13 cellular contexts compared by ENCODE assay signal in the genomic region with DNA sequence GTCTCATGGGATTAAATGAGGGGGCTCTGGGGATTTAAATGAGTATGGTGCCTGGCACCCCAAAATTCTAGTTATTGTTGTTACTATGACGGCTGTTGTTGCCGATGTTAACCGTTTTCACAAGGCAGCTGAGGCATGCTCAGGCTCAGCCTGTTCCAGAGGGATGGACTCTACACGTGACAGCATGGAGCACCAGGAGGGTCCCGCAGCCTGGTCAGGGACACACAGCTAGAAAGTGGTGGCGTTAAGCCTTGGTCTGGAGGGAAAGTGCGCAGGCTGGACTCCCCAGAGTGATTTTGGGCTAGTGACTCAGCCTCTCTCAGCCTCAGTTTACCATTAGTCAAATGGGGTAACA. TPM values are rescaled to one million over a fixed set of nuclear protein-coding genes. Genes with fewer than 3 reads are reported as not detected.
DNase-seq lines count a peak whose midpoint lies in the region; ATAC-seq, FAIRE-seq and TF ChIP-seq lines count a peak whose summit lies in the region.
"Had no signal": no experiment of that assay in that cellular context is flagged by ENCODE, and none has a peak within 500 bp of the region (broad histone marks: within the 10 kb centered on the region; RNA-seq: fewer than 3 reads in every experiment).

No MANE protein-coding gene starts in this region.

- H3K4me2 ChIP-seq in GM12878 (ENCODE audit: control insufficient read depth, insufficient read depth): peak overlapping the region; percentile 94; the same call in 1 of the 2 replicates

- H3K36me3 ChIP-seq in CD4-positive, CD25-positive, alpha-beta regulatory T cell (ENCODE audit: control insufficient read depth, insufficient read depth, low read length): peaks cover 7% of the 10 kb centered on the region
- H3K36me3 ChIP-seq in HUES64 (ENCODE audit: insufficient read depth, low read length) (no peaks in the 10 kb centered on the region), GM12878 (ENCODE audit: control insufficient read depth in 2 of 2, insufficient read depth in 2 of 2, low read length in 1 of 2) (peaks cover 0 to 3% of the 10 kb centered on the region in 2 experiments; a peak in 2 of 4 replicates), mucosa of stomach (ENCODE audit: control insufficient read depth, insufficient read depth, low read length) (no peaks in the 10 kb centered on the region)
- H3K36me3 ChIP-seq: gastrocnemius medialis had no signal

- CTCF ChIA-PET in GM12878 (lab: Yijun Ruan, JAX): no interaction called here

- RAD21 ChIA-PET in GM12878 (lab: Charles Lee; ENCODE audit: unreplicated experiment): no interaction called here

- no peak overlapping the region for H3K4me3 ChIP-seq in CD4-positive, CD25-positive, alpha-beta regulatory T cell (ENCODE audit: low read depth, low read length)
- H3K4me3 ChIP-seq in HUES64 (ENCODE audit: low read length) (peak overlapping the region; percentile 70; the same call in 1 of the 2 replicates), GM12878 (no peak overlapping the region), mucosa of stomach (ENCODE audit: low read length) (peak overlapping the region; percentile 37)
- H3K4me3 ChIP-seq: BLaER1 treated with 17β-estradiol and CSF1 and Interleukin-3, amounts not matched to agents 10 nM and 100 nM had no signal

- peak overlapping the region in 1 of 3 donors; percentile 69 for H3K27ac Mint-ChIP-seq in CD4-positive, CD25-positive, alpha-beta regulatory T cell

- POLR2A ChIA-PET in GM12878 (lab: Charles Lee): no interaction called here

- H3K9ac ChIP-seq in HUES64 (ENCODE audit: low read depth, low read length) (no peak overlapping the region), GM12878 (ENCODE audit: control insufficient read depth, insufficient read depth, low read length) (no peak overlapping the region), mucosa of stomach (ENCODE audit: low read length) (no peak overlapping the region)
- H3K9ac ChIP-seq: BLaER1 treated with 17β-estradiol and CSF1 and Interleukin-3, amounts not matched to agents 10 nM and 100 nM; parathyroid adenoma had no signal

- H3K36me3 Mint-ChIP-seq in CD4-positive, CD25-positive, alpha-beta regulatory T cell: peaks cover 8% of the 10 kb centered on the region

- H3K4me1 ChIP-seq in CD4-positive, CD25-positive, alpha-beta regulatory T cell (ENCODE audit: control insufficient read depth, insufficient read depth, low read length, poor library complexity, severe bottlenecking): peaks cover 67% of the 10 kb centered on the region
- H3K4me1 ChIP-seq in HUES64 (ENCODE audit: insufficient read depth, low read length) (peaks cover 12% of the 10 kb centered on the region), GM12878 (ENCODE audit: control insufficient read depth, insufficient read depth, low read length) (peaks cover 22% of the 10 kb centered on the region), mucosa of stomach (ENCODE audit: control insufficient read depth, insufficient read depth, low read length) (peaks cover 35% of the 10 kb centered on the region)

- no TSS peak for BruUV-seq in GM12878 (replicated peaks; lab: Mats Ljungman, UMichigan)

- no peaks in the 10 kb centered on the region for H3K27me3 ChIP-seq in CD4-positive, CD25-positive, alpha-beta regulatory T cell (ENCODE audit: control insufficient read depth, insufficient read depth, low read length)
- H3K27me3 ChIP-seq in HUES64 (ENCODE audit: insufficient read depth, low read length): peaks cover 50% of the 10 kb centered on the region
- no peaks in the 10 kb centered on the region for H3K27me3 ChIP-seq in GM12878 (replicated peaks in 1 of 2; ENCODE audit: control insufficient read depth in 2 of 2, insufficient read depth in 2 of 2, low read length in 1 of 2)
- no peaks in the 10 kb centered on the region for H3K27me3 ChIP-seq in mucosa of stomach (ENCODE audit: control insufficient read depth, insufficient read depth, low read length)
- H3K27me3 ChIP-seq: BLaER1 treated with 17β-estradiol and CSF1 and Interleukin-3, amounts not matched to agents 10 nM and 100 nM had no signal

- TF ChIP-seq CTCF in GM12878 (IDR thresholded peaks at IDR 0.05 in 2 of 3, conservative IDR thresholded peaks at IDR 0.05 in 1 of 3; ENCODE audit: control insufficient read depth in 2 of 3, extremely low read depth in 1 of 3, insufficient read depth in 1 of 3, low read depth in 3 of 3, low read length in 3 of 3): no peak

- in situ Hi-C loops in GM12878 (cut with MboI): no loop called here

- DNase-seq in CD4-positive, CD25-positive, alpha-beta regulatory T cell: no peak
- DNase-seq in GM12878 (ENCODE audit: low read depth, low spot score): no peak
- no peak for DNase-seq in NCI-H526 (lab: John Stamatoyannopoulos, UW)
- DNase-seq in kidney glomerular epithelial cell (lab: John Stamatoyannopoulos, UW): no peak
- no peak for DNase-seq in SW 1271 (lab: John Stamatoyannopoulos, UW)
- DNase-seq: cortex of kidney, gastrocnemius medialis, MM.1S had no signal

- no peaks in the 10 kb centered on the region for H3K9me3 ChIP-seq in CD4-positive, CD25-positive, alpha-beta regulatory T cell (ENCODE audit: control insufficient read depth in 2 of 2, low read length in 2 of 2)
- H3K9me3 ChIP-seq in HUES64 (ENCODE audit: insufficient read depth, low read depth, low read length) (no peaks in the 10 kb centered on the region), GM12878 (replicated peaks; ENCODE audit: control insufficient read depth, insufficient read depth, low read length) (no peaks in the 10 kb centered on the region; the same call in 2 of the 3 replicates), mucosa of stomach (ENCODE audit: control insufficient read depth, low read length) (no peaks in the 10 kb centered on the region)
- H3K9me3 ChIP-seq: gastrocnemius medialis had no signal

- TF ChIP-seq EP300 in GM12878 (IDR thresholded peaks at IDR 0.05; ENCODE audit: borderline replicate concordance in 1 of 2, control insufficient read depth in 1 of 2, low read depth in 2 of 2, low read length in 2 of 2): no peak

- 84% methylated on average over 7 of the region's 7 CpGs for WGBS in HUES64
- WGBS in GM12878 (ENCODE audit: insufficient coverage, insufficient replicate concordance, low lambda C conversion rate, missing lambda C conversion rate): 96% methylated on average over 7 of the region's 7 CpGs

- SMC1A ChIA-PET in GM12878 (lab: Charles Lee; ENCODE audit: uncharacterized antibody, unreplicated experiment): no interaction called here

- intact Hi-C loops in GM12878 (cut with micrococcal nuclease; ENCODE audit: unreplicated experiment): no loop called here

- no peaks in the 10 kb centered on the region for H3K27me3 Mint-ChIP-seq in CD4-positive, CD25-positive, alpha-beta regulatory T cell

- H3K4me1 Mint-ChIP-seq in CD4-positive, CD25-positive, alpha-beta regulatory T cell: peaks cover 11 to 68% (median 40%) of the 10 kb centered on the region in 4 donors

- no peak overlapping the region for H2AFZ ChIP-seq in GM12878 (ENCODE audit: control insufficient read depth, low read depth, low read length)

- peaks cover 6% of the 10 kb centered on the region for H3K79me2 ChIP-seq in GM12878 (ENCODE audit: control insufficient read depth, insufficient read depth, low read length)

- H3K27ac ChIP-seq in CD4-positive, CD25-positive, alpha-beta regulatory T cell (ENCODE audit: insufficient read depth, low read length, poor library complexity, severe bottlenecking): no peak overlapping the region
- no peak overlapping the region for H3K27ac ChIP-seq in HUES64 (ENCODE audit: low read depth, low read length)
- H3K27ac ChIP-seq in GM12878 (ENCODE audit: control insufficient read depth, insufficient read depth): no peak overlapping the region
- H3K27ac ChIP-seq: BLaER1 treated with 17β-estradiol and CSF1 and Interleukin-3, amounts not matched to agents 10 nM and 100 nM; gastrocnemius medialis; parathyroid adenoma had no signal

- no peaks in the 10 kb centered on the region for H3K9me3 Mint-ChIP-seq in CD4-positive, CD25-positive, alpha-beta regulatory T cell

- no peak for TF ChIP-seq POLR2A in GM12878 (IDR thresholded peaks at IDR 0.05; ENCODE audit: low read depth, low read length)

- no peak for FAIRE-seq in GM12878 (lab: Jason Lieb, UNC)

- no peaks in the 10 kb centered on the region for H4K20me1 ChIP-seq in GM12878 (ENCODE audit: control insufficient read depth, insufficient read depth)

- no peak for TF ChIP-seq RAD21 in GM12878 (IDR thresholded peaks at IDR 0.05; ENCODE audit: insufficient read depth, low read depth, low read length)

- ATAC-seq in CD4-positive, CD25-positive, alpha-beta regulatory T cell (ENCODE audit: low read depth in 2 of 2): no peak
- ATAC-seq in GM12878 (no peak), HG02759 (IDR thresholded peaks at IDR 0.05; ENCODE audit: unreplicated experiment) (no peak)
- ATAC-seq: gastrocnemius medialis had no signal

- peak overlapping the region; percentile 66 to 75 (median 72) for H3K4me3 Mint-ChIP-seq in CD4-positive, CD25-positive, alpha-beta regulatory T cell

TF ChIP-seq in GM12878, 131 proteins besides CTCF, POLR2A, EP300 and RAD21 (continues in another document):
- TF ChIP-seq HCFC1 (IDR thresholded peaks at IDR 0.05; ENCODE audit: low read length): no peak

RNA-seq across cellular contexts. Expression of gene FAM110A, which starts 7.0 kb away (rescaled TPM):
- total RNA-seq in CD4-positive, CD25-positive, alpha-beta regulatory T cell: 27.5 TPM
- polyA plus RNA-seq in CD4-positive, CD25-positive, alpha-beta regulatory T cell: 10 to 100 TPM; 24.6 to 36.5 (median 31.7) TPM
- polyA plus RNA-seq in HUES64 (2013, experiment 1 of 2): 4.8 TPM
- polyA plus RNA-seq in HUES64 (2013, experiment 2 of 2): 6.3 TPM
- total RNA-seq in GM12878 (2013; cell fraction: nucleolus; rRNA removed): 4.8 and 5.4 TPM in 2 replicates
- total RNA-seq in GM12878 (2014; rRNA removed) (6.7 and 8.0 TPM in 2 replicates), GM12878 (2014; rRNA removed; fragmentation: Illumina TruSeq; extraction: Trizol) (1.8 and 2.5 TPM in 2 replicates), GM12878 (2021) (14.8 and 15.9 TPM in 2 replicates)
- polyA plus RNA-seq in GM12878 (2011; ENCODE audit: low read depth): 4.0 TPM
- polyA plus RNA-seq in GM12878 (2011; rRNA removed) (2.7 and 6.8 TPM in 2 replicates), GM12878 (2014; fragmentation: Illumina TruSeq; extraction: Trizol) (4.3 and 4.7 TPM in 2 replicates), GM12878 (2014; fragmentation: Nextera tagmentation; extraction: Ambion mirVana) (1 to 10 TPM; 1.1 to 2.4 TPM), GM12878 (2014; rRNA removed) (12.8 and 13.5 TPM in 2 replicates), GM12878 (2016; fragmentation: Nextera tagmentation; extraction: Ambion mirVana) (10 to 100 TPM in 1 of 2 experiments, 1 to 10 TPM in 1; 8.8 to 11.5 TPM)
- 8.8 and 10.7 TPM in 2 replicates for polyA plus RNA-seq in GM12878 (2011; cell fraction: cytosol; rRNA removed)
- polyA plus RNA-seq in GM12878 (2011; cell fraction: nucleus; rRNA removed): 8.9 and 13.4 TPM in 2 replicates
- polyA plus RNA-seq in GM12878 (2012): 8.4 and 10.9 TPM in 2 replicates
- 2.8 and 6.3 TPM in 2 replicates for polyA minus RNA-seq in GM12878 (2011; rRNA and poly(A)+ RNA removed)
- polyA minus RNA-seq in GM12878 (2011; cell fraction: cytosol; rRNA and poly(A)+ RNA removed): 3.8 and 4.9 TPM in 2 replicates
- polyA minus RNA-seq in GM12878 (2011; cell fraction: nucleus; rRNA and poly(A)+ RNA removed): 2.1 and 4.8 TPM in 2 replicates

Comparison
In these comparisons a context has a peak if more than half of its experiments do, and no peak if none do; other contexts are left out.
1. H3K4me3 ChIP-seq: peak in HUES64 (single experiment) and mucosa of stomach (single experiment); none in CD4-positive, CD25-positive, alpha-beta regulatory T cell (single experiment) and GM12878 (single experiment).